Comparison of ENCODE assay signal across 28 cellular contexts in genomic region chr22:35809816-35810215, GRCh38.
"Had no signal": no experiment of that assay in that cellular context is flagged by ENCODE, and none has a peak within 500 bp of the region (broad histone marks: within the 10 kb centered on the region; RNA-seq: fewer than 3 reads in every experiment).

No MANE protein-coding gene starts in this region.

- H3K4me1 ChIP-seq: esophagus squamous epithelium, prostate gland, right atrium auricular region, tibial nerve, upper lobe of right lung had no signal

- H3K27ac ChIP-seq: esophagus squamous epithelium, heart right ventricle, prostate gland, right atrium auricular region, sigmoid colon, thoracic aorta, tibial nerve, upper lobe of right lung, vagina had no signal

- H3K9me3 ChIP-seq: esophagus squamous epithelium, mucosa of descending colon, prostate gland, right atrium auricular region, thoracic aorta, upper lobe of right lung, vagina had no signal

- H3K36me3 Mint-ChIP-seq: naive B cell; stimulated activated effector memory CD8-positive, alpha-beta T cell treated with anti-CD3 and anti-CD28 coated beads, Interleukin-12 subunit alpha, Interleukin-12 subunit beta, amount 100 ng/mL, for 72 hours had no signal

- H3K27ac Mint-ChIP-seq: effector memory CD8-positive, alpha-beta T cell; naive B cell; nephron; stimulated activated effector memory CD8-positive, alpha-beta T cell treated with anti-CD3 and anti-CD28 coated beads, Interleukin-12 subunit alpha, Interleukin-12 subunit beta, amount 100 ng/mL, for 72 hours; stimulated activated naive CD8-positive, alpha-beta T cell treated with anti-CD3 and anti-CD28 coated beads, Interleukin-15, Interleukin-2, amounts not matched to agents 100 ng/mL and 50 ng/mL, for 24 hours had no signal

- H3K27me3 ChIP-seq: esophagus squamous epithelium, heart right ventricle, right atrium auricular region, sigmoid colon, tibial nerve, upper lobe of right lung, vagina had no signal

- H3K27me3 Mint-ChIP-seq: stimulated activated naive CD8-positive, alpha-beta T cell treated with anti-CD3 and anti-CD28 coated beads, Interleukin-15, Interleukin-2, amounts not matched to agents 100 ng/mL and 50 ng/mL, for 24 hours had no signal

- H3K4me1 Mint-ChIP-seq: naive B cell; stimulated activated effector memory CD8-positive, alpha-beta T cell treated with anti-CD3 and anti-CD28 coated beads, Interleukin-12 subunit alpha, Interleukin-12 subunit beta, amount 100 ng/mL, for 72 hours had no signal

- H3K4me3 Mint-ChIP-seq: effector memory CD8-positive, alpha-beta T cell; mesothelial cell of epicardium; naive B cell; nephron; stimulated activated effector memory CD8-positive, alpha-beta T cell treated with anti-CD3 and anti-CD28 coated beads, Interleukin-12 subunit alpha, Interleukin-12 subunit beta, amount 100 ng/mL, for 72 hours; stimulated activated naive CD8-positive, alpha-beta T cell treated with anti-CD3 and anti-CD28 coated beads, Interleukin-15, Interleukin-2, amounts not matched to agents 100 ng/mL and 50 ng/mL, for 24 hours had no signal

- ATAC-seq: effector memory CD8-positive, alpha-beta T cell; left cardiac atrium; left ventricle myocardium superior; mucosa of descending colon; stimulated activated effector memory CD8-positive, alpha-beta T cell treated with anti-CD3 and anti-CD28 coated beads, Interleukin-12 subunit alpha, Interleukin-12 subunit beta, amount 100 ng/mL, for 72 hours; upper lobe of right lung had no signal

- H3K36me3 ChIP-seq: prostate gland had no signal

- H3K4me3 ChIP-seq: esophagus squamous epithelium, heart right ventricle, lung, mucosa of descending colon, prostate gland, right atrium auricular region, sigmoid colon, thoracic aorta, tibial nerve, upper lobe of right lung, vagina had no signal

- DNase-seq: cortex of kidney; effector memory CD8-positive, alpha-beta T cell; erythroblast; esophagus squamous epithelium; foreskin melanocyte; glutamatergic neuron; heart right ventricle; hippocampal formation; left cardiac atrium; left ventricle myocardium superior; mesenchymal stem cell; mucosa of descending colon; naive B cell; nucleus accumbens; sigmoid colon; stimulated activated CD4-positive, alpha-beta T cell treated with anti-CD3 and anti-CD28 coated beads, Interleukin-2, amount 100 ng/mL, for 24 hours; stimulated activated CD4-positive, alpha-beta T cell treated with anti-CD3 and anti-CD28 coated beads, Interleukin-4, amount 100 ng/mL, for 24 hours; upper lobe of right lung had no signal

- H3K9me3 Mint-ChIP-seq: effector memory CD8-positive, alpha-beta T cell; mesothelial cell of epicardium; nephron; stimulated activated effector memory CD8-positive, alpha-beta T cell treated with anti-CD3 and anti-CD28 coated beads, Interleukin-12 subunit alpha, Interleukin-12 subunit beta, amount 100 ng/mL, for 72 hours had no signal
